ENCODE assay signal across 18 cellular contexts in the genomic region with DNA sequence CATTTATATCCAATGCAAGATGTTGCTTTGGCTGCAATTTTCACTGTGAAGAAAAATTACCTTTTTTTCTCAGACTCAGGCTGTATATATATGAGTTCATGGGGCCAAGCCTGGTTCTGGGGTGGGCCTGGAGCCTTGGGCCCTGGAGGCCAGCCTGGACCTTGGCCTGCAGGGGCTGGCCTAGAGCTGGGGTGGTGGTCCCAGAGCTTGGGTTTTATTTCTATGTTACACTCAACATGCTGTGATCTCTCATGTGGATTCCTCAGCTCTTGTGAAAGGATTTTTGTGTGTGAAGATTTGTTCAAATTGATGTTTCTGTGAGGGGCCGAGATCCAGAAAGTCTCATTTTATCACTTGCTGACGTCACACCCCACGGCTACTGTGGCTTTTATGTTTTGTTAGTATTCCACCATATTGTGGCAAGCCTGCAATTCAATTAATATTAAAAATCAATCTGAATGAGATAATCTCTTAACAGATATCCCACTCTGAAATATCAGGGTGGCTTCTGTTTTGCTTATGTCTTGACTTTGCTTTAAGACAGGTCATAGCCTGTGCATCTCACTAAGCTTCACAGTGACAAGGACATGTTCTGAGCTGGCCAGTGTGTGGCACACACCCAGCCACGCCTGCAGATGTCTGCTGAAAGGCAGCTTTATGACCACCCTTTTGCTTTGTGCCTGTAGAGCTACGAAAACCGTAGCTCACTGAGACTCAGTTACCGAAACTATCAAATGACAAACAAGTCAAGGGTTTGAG.
DNase-seq lines count a peak whose midpoint lies in the region; ATAC-seq, FAIRE-seq and TF ChIP-seq lines count a peak whose summit lies in the region.
"Had no signal": no experiment of that assay in that cellular context is flagged by ENCODE, and none has a peak within 500 bp of the region (broad histone marks: within the 10 kb centered on the region; RNA-seq: fewer than 3 reads in every experiment).

No MANE protein-coding gene starts in this region.

- no peak for TF ChIP-seq POLR2A in prostate gland (IDR thresholded peaks at IDR 0.05)

- intact Hi-C loops in Right ventricle myocardium superior (cut with DNase I) (no loop called here), Right ventricle myocardium inferior (cut with DNase I) (no loop called here), kidney (cut with DNase I) (no loop called here), upper lobe of right lung (cut with DNase I) (no loop called here), prostate gland (cut with DNase I) (no loop called here)

- H3K4me1 ChIP-seq in kidney (ENCODE audit: control insufficient read depth in 1 of 2, insufficient read depth in 1 of 2, low read depth in 1 of 2, low read length in 2 of 2) (no peaks in the 10 kb centered on the region), upper lobe of right lung (no peaks in the 10 kb centered on the region), prostate gland (replicated peaks) (no peaks in the 10 kb centered on the region)
- H3K4me1 ChIP-seq: gastroesophageal sphincter had no signal

- H3K27ac ChIP-seq in kidney (ENCODE audit: low read depth in 2 of 2, low read length in 2 of 2), result no peak overlapping the region
- no peak overlapping the region for H3K27ac ChIP-seq in upper lobe of right lung
- no peak overlapping the region for H3K27ac ChIP-seq in prostate gland
- H3K27ac ChIP-seq: gastroesophageal sphincter had no signal

- H3K4me3 ChIP-seq in kidney (ENCODE audit: low read length in 2 of 2) (no peak overlapping the region), upper lobe of right lung (no peak overlapping the region), prostate gland (no peak overlapping the region)
- H3K4me3 ChIP-seq: gastroesophageal sphincter had no signal

- H3K9ac ChIP-seq in kidney (ENCODE audit: low read length in 2 of 2), result no peak overlapping the region

- FAIRE-seq in kidney (lab: Jason Lieb, UNC), result no peak

- ATAC-seq in Right ventricle myocardium superior (ENCODE audit: poor library complexity) (peak; percentile 38), Right ventricle myocardium inferior (no peak), upper lobe of right lung (peak; percentile 31)
- ATAC-seq: activated CD4-positive, alpha-beta T cell treated with anti-CD3 and anti-CD28 coated beads for 36 hours; gastroesophageal sphincter; left lobe of liver had no signal

- H3K27me3 ChIP-seq in upper lobe of right lung (no peaks in the 10 kb centered on the region), prostate gland (replicated peaks; ENCODE audit: insufficient read depth) (no peaks in the 10 kb centered on the region)
- H3K27me3 ChIP-seq: gastroesophageal sphincter had no signal

- no peak for TF ChIP-seq CTCF in kidney (IDR thresholded peaks at IDR 0.05; ENCODE audit: borderline replicate concordance, extremely low read depth, insufficient read depth)
- no peak for TF ChIP-seq CTCF in upper lobe of right lung (IDR thresholded peaks at IDR 0.05)
- TF ChIP-seq CTCF in prostate gland (IDR thresholded peaks at IDR 0.05), result no peak

- H3K9me3 ChIP-seq in kidney (ENCODE audit: control insufficient read depth in 1 of 2, low read length in 2 of 2) (no peaks in the 10 kb centered on the region), upper lobe of right lung (no peaks in the 10 kb centered on the region), prostate gland (no peaks in the 10 kb centered on the region)
- H3K9me3 ChIP-seq: gastroesophageal sphincter had no signal

- 52% methylated on average over 7 of the region's 7 CpGs for WGBS in prostate gland

- no peaks in the 10 kb centered on the region for H3K36me3 ChIP-seq in kidney (ENCODE audit: control insufficient read depth in 1 of 2, insufficient read depth in 2 of 2, low read length in 2 of 2)
- H3K36me3 ChIP-seq in upper lobe of right lung, result no peaks in the 10 kb centered on the region
- H3K36me3 ChIP-seq in prostate gland, result no peaks in the 10 kb centered on the region
- H3K36me3 ChIP-seq: gastroesophageal sphincter had no signal

- no peak for DNase-seq in Right ventricle myocardium superior
- no peak for DNase-seq in Right ventricle myocardium inferior (ENCODE audit: missing footprints)
- DNase-seq in cerebellar cortex (ENCODE audit: low spot score), result peak; percentile 3
- peak; percentile 53 for DNase-seq in kidney
- no peak for DNase-seq in upper lobe of right lung
- no peak for DNase-seq in NCI-H2227 (lab: John Stamatoyannopoulos, UW; ENCODE audit: unreplicated experiment)
- no peak for DNase-seq in mesenteric fat pad (ENCODE audit: low spot score)
- DNase-seq in prostate gland (ENCODE audit: low spot score), result no peak
- DNase-seq: activated CD4-positive, alpha-beta T cell treated with anti-CD3 and anti-CD28 coated beads for 36 hours; activated T-cell treated with anti-CD3 and anti-CD28 coated beads, Interleukin-2, amount 50 U/mL, for 1 hour; GDM1; GOT3; Karpas-422; naive B cell; NCI-H1694; stimulated activated CD4-positive, alpha-beta T cell treated with anti-CD3 and anti-CD28 coated beads, Interleukin-4, amount 100 ng/mL, for 1 hour had no signal

Comparison
In these comparisons a context has a peak if more than half of its experiments do, and no peak if none do; other contexts are left out.
1. DNase-seq: peak in cerebellar cortex (single experiment) and kidney (single experiment); none in Right ventricle myocardium superior (single experiment), Right ventricle myocardium inferior (single experiment), upper lobe of right lung (single experiment), NCI-H2227 (single experiment), mesenteric fat pad (single experiment) and prostate gland (single experiment).